In the genomic region with DNA sequence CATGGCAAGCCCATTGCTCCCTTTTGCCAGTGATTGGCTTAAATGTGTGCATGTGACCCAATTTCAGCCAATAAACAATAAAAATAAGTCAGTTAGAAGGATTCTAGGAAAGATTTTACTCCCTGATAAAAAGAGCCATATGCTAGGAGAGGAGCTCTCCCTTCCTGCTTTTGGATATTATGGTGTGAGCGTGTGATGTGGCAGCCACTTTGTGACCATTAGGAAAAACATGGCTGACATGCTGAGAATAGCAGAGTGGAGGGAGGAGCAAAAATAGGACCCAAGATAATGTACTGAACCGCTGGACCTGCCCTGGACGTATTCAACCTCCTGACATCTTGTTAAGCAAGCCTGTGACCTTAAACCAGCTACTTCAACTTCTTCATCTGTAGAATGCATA, we compare ENCODE assay signal across 21 cellular contexts.
DNase-seq lines count a peak whose midpoint lies in the region; ATAC-seq, FAIRE-seq and TF ChIP-seq lines count a peak whose summit lies in the region.
"Had no signal": no experiment of that assay in that cellular context is flagged by ENCODE, and none has a peak within 500 bp of the region (broad histone marks: within the 10 kb centered on the region; RNA-seq: fewer than 3 reads in every experiment).

No MANE protein-coding gene starts in this region.

- TF ChIP-seq CTCF in HEK293 (tag by site-specific recombination; IDR thresholded peaks at IDR 0.05) (no peak), K562 (IDR thresholded peaks at IDR 0.05 in 2 of 3, conservative IDR thresholded peaks at IDR 0.05 in 1 of 3; ENCODE audit: insufficient read depth in 2 of 3, low read depth in 1 of 3, low read length in 3 of 3) (no peak)

- POLR2A ChIA-PET in HEK293 (lab: Yijun Ruan, JAX), result no interaction called here
- POLR2A ChIA-PET in K562 (lab: Yijun Ruan, JAX), result interaction anchor here (0.7 kb wide), 1 partner anchor 850 kb away, joined by 3 read pairs; no protein-coding TSS in a partner anchor

- CTCF ChIA-PET in HEK293 (lab: Yijun Ruan, JAX) (interaction anchor here (0.6 to 1.1 kb wide), 2 partner anchors 15 to 91 kb away, joined by 3 to 5 read pairs; no protein-coding TSS in a partner anchor), K562 (lab: Yijun Ruan, JAX; ENCODE audit: low intra/inter-chr PET ratio) (no interaction called here)

- no peak overlapping the region for H3K4me3 ChIP-seq in HEK293 (ENCODE audit: low read depth, low read length)
- H3K4me3 ChIP-seq in K562, result no peak overlapping the region
- H3K4me3 ChIP-seq: BLaER1 treated with 17β-estradiol and CSF1 and Interleukin-3, amounts not matched to agents 10 nM and 100 nM; GM12878 had no signal

- no peak for TF ChIP-seq EP300 in K562 (IDR thresholded peaks at IDR 0.05; ENCODE audit: low read length)

- H3K9ac ChIP-seq in K562 (ENCODE audit: insufficient read depth in 1 of 2, low read depth in 2 of 2, low read length in 2 of 2), result no peak overlapping the region
- H3K9ac ChIP-seq: BLaER1 treated with 17β-estradiol and CSF1 and Interleukin-3, amounts not matched to agents 10 nM and 100 nM had no signal

- no TSS peak for BruUV-seq in K562 (replicated peaks; lab: Mats Ljungman, UMichigan)

- intact Hi-C loops in K562 (cut with micrococcal nuclease), result no loop called here

- peaks cover 14 to 66% of the 10 kb centered on the region in 2 experiments; a peak in 4 of 5 replicates for H3K27me3 ChIP-seq in K562 (ENCODE audit: control insufficient read depth in 2 of 2, insufficient read depth in 2 of 2, low read length in 2 of 2)
- H3K27me3 ChIP-seq: BLaER1 treated with 17β-estradiol and CSF1 and Interleukin-3, amounts not matched to agents 10 nM and 100 nM had no signal

- H4K20me1 ChIP-seq in K562 (replicated peaks; ENCODE audit: control insufficient read depth, insufficient read depth, low read length), result peaks cover 17% of the 10 kb centered on the region

- H3K27ac ChIP-seq in HEK293 (ENCODE audit: extremely low read depth, low read depth, low read length), result no peak overlapping the region
- H3K27ac ChIP-seq in K562 (ENCODE audit: extremely low read depth, low read depth, low read length), result no peak overlapping the region
- H3K27ac ChIP-seq: BLaER1 treated with 17β-estradiol and CSF1 and Interleukin-3, amounts not matched to agents 10 nM and 100 nM; C4-2B had no signal

- no peak overlapping the region for H2AFZ ChIP-seq in K562 (ENCODE audit: low read depth, low read length)

- H3K9me1 ChIP-seq in K562 (ENCODE audit: control insufficient read depth, insufficient read depth, low read length), result no peaks in the 10 kb centered on the region

- H3K79me2 ChIP-seq in K562 (ENCODE audit: control insufficient read depth, insufficient read depth, low read length), result no peaks in the 10 kb centered on the region

- DNase-seq in K562 (ENCODE audit: extremely low read depth in 1 of 4, low spot score in 3 of 4) (no peak), mesenteric fat pad (ENCODE audit: low spot score) (peak; percentile 2), H54 (ENCODE audit: insufficient read length, low spot score) (no peak), NCI-H1930 (lab: John Stamatoyannopoulos, UW) (no peak)
- DNase-seq: 8988T; AML-193; Calu3; CD4-positive, alpha-beta T cell; CD8-positive, alpha-beta T cell; DND-41; EL; GDM1 had no signal

- FAIRE-seq in K562 (lab: Jason Lieb, UNC), result no peak
- FAIRE-seq in H54 (lab: Jason Lieb, UNC), result no peak
- FAIRE-seq: A204.1, D721Med, GM12878, GM12892, GM18507 had no signal

- no peak for ATAC-seq in K562
- ATAC-seq: CD8-positive, alpha-beta T cell; GM12878 had no signal

- H3K4me2 ChIP-seq in K562 (ENCODE audit: insufficient read depth, low read length), result no peak overlapping the region
- H3K4me2 ChIP-seq: BLaER1 treated with 17β-estradiol and CSF1 and Interleukin-3, amounts not matched to agents 10 nM and 100 nM had no signal

- H3K36me3 ChIP-seq in HEK293 (ENCODE audit: control insufficient read depth in 2 of 2, insufficient read depth in 1 of 2, low read length in 2 of 2) (no peaks in the 10 kb centered on the region), K562 (ENCODE audit: control insufficient read depth, insufficient read depth, low read length) (no peaks in the 10 kb centered on the region)
- H3K36me3 ChIP-seq: BLaER1 treated with 17β-estradiol and CSF1 and Interleukin-3, amounts not matched to agents 10 nM and 100 nM had no signal

- H3K9me3 ChIP-seq in HEK293 (ENCODE audit: control insufficient read depth, insufficient read depth, low read depth, low read length), result no peaks in the 10 kb centered on the region
- no peaks in the 10 kb centered on the region for H3K9me3 ChIP-seq in K562 (replicated peaks; ENCODE audit: control insufficient read depth, insufficient read depth, low read depth, low read length)
- H3K9me3 ChIP-seq: Caco-2 had no signal

- TF ChIP-seq POLR2A in K562 (conservative IDR thresholded peaks at IDR 0.05), result no peak
- no peak for TF ChIP-seq POLR2A in H54 (IDR thresholded peaks at IDR 0.05; ENCODE audit: low read depth, low read length)

- TF ChIP-seq RAD21 in K562 (CRISPR knock-in tag; conservative IDR thresholded peaks at IDR 0.05 in 1 of 2, IDR thresholded peaks at IDR 0.05 in 1 of 2), result no peak

- in situ Hi-C loops in K562 (cut with MboI), result no loop called here

- H3K4me1 ChIP-seq in HEK293 (ENCODE audit: control insufficient read depth, insufficient read depth, low read length), result no peaks in the 10 kb centered on the region
- peaks cover 0 to 6% of the 10 kb centered on the region in 2 experiments; a peak in 1 of 5 replicates for H3K4me1 ChIP-seq in K562 (replicated peaks in 1 of 2; ENCODE audit: control insufficient read depth in 2 of 2, insufficient read depth in 2 of 2, low read length in 2 of 2)
- H3K4me1 ChIP-seq: Caco-2 had no signal

- WGBS in K562 (ENCODE audit: insufficient coverage, low coverage, missing lambda C conversion rate), result 0% methylated on average over 3 of the region's 3 CpGs

TF ChIP-seq in HEK293, 187 proteins besides CTCF, POLR2A, EP300 and RAD21 (continues in another document):
- no peak for TF ChIP-seq ZSCAN23 (tag by site-specific recombination; IDR thresholded peaks at IDR 0.05)
- TF ChIP-seq, protein P1, sequence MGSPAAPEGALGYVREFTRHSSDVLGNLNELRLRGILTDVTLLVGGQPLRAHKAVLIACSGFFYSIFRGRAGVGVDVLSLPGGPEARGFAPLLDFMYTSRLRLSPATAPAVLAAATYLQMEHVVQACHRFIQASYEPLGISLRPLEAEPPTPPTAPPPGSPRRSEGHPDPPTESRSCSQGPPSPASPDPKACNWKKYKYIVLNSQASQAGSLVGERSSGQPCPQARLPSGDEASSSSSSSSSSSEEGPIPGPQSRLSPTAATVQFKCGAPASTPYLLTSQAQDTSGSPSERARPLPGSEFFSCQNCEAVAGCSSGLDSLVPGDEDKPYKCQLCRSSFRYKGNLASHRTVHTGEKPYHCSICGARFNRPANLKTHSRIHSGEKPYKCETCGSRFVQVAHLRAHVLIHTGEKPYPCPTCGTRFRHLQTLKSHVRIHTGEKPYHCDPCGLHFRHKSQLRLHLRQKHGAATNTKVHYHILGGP (tag by site-specific recombination; IDR thresholded peaks at IDR 0.05), result no peak
- no peak for TF ChIP-seq ZSCAN4 (tag by site-specific recombination; IDR thresholded peaks at IDR 0.05)

TF ChIP-seq in K562, 482 proteins besides CTCF, POLR2A, EP300 and RAD21:
- no peak for TF ChIP-seq JUNB (CRISPR knock-in tag; conservative IDR thresholded peaks at IDR 0.05)
- TF ChIP-seq ZNF655 (CRISPR knock-in tag; IDR thresholded peaks at IDR 0.05), result no peak
- no peak for TF ChIP-seq U2AF2 (optimal IDR thresholded peaks at IDR 0.05; ENCODE audit: low read depth, low read length)
- no peak for TF ChIP-seq CEBPB (tag; IDR thresholded peaks at IDR 0.05)
- TF ChIP-seq MYNN (IDR thresholded peaks at IDR 0.05), result no peak
- no peak for TF ChIP-seq MYNN (CRISPR knock-in tag; IDR thresholded peaks at IDR 0.05)
- no peak for TF ChIP-seq HNRNPLL (IDR thresholded peaks at IDR 0.05; ENCODE audit: low read depth, low read length, poor library complexity, severe bottlenecking)
- TF ChIP-seq RBM25 (IDR thresholded peaks at IDR 0.05; ENCODE audit: low read depth, low read length, severe bottlenecking), result peak; percentile 61
- no peak for TF ChIP-seq MBD2 (IDR thresholded peaks at IDR 0.05; ENCODE audit: borderline replicate concordance, low read depth)
- peak in 1 of 3 experiments; percentile 66 for TF ChIP-seq YY1 (IDR thresholded peaks at IDR 0.05; ENCODE audit: borderline replicate concordance in 1 of 3, control insufficient read depth in 1 of 3, extremely low read depth in 1 of 3, insufficient read depth in 3 of 3, insufficient read length in 1 of 3, insufficient replicate concordance in 2 of 3, low read depth in 1 of 3, low read length in 2 of 3)
- TF ChIP-seq, protein P2, sequence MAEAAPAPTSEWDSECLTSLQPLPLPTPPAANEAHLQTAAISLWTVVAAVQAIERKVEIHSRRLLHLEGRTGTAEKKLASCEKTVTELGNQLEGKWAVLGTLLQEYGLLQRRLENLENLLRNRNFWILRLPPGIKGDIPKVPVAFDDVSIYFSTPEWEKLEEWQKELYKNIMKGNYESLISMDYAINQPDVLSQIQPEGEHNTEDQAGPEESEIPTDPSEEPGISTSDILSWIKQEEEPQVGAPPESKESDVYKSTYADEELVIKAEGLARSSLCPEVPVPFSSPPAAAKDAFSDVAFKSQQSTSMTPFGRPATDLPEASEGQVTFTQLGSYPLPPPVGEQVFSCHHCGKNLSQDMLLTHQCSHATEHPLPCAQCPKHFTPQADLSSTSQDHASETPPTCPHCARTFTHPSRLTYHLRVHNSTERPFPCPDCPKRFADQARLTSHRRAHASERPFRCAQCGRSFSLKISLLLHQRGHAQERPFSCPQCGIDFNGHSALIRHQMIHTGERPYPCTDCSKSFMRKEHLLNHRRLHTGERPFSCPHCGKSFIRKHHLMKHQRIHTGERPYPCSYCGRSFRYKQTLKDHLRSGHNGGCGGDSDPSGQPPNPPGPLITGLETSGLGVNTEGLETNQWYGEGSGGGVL (CRISPR knock-in tag; IDR thresholded peaks at IDR 0.05), result no peak
